9 cellular contexts compared by ENCODE assay signal in the genomic region with DNA sequence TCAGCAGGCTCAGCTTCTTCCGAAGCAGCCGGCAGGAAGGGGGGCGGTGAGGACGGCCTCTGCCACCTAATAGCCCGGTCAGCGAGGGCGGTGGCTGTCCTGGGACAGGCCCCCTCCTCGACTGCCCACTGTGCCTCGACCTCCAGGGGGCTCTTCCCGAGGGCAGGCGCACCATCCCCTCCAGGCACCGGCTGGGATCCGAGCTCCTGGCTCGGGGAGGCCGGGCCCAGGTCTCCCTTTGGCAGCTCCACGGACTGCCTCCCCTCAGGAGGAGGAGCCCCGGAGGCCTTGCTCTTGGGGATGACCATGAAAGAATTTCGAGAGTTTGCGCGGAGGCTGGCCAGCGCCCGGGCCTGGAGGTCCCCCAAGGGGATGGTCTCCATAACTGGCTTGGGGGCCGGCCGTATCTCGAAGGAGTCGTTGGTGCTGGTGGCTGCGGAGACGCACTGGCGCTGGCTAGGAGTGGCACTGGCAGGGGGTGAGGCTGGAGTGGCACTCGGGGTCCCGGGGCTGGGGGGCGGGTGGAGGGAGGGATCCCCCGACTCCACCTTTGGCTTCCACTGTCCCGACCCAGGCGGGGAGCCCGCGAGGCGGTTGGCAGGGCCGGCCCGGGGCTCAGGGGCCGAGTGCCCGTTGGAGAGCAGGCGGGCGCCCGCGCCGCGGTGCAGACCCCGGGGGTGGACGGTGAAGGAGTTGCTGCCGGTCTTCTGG. TPM values are rescaled to one million over a fixed set of nuclear protein-coding genes. Genes with fewer than 3 reads are reported as not detected.
DNase-seq lines count a peak whose midpoint lies in the region; ATAC-seq, FAIRE-seq and TF ChIP-seq lines count a peak whose summit lies in the region.
"Had no signal": no experiment of that assay in that cellular context is flagged by ENCODE, and none has a peak within 500 bp of the region (broad histone marks: within the 10 kb centered on the region; RNA-seq: fewer than 3 reads in every experiment).

No MANE protein-coding gene starts in this region.

- in situ Hi-C loops in K562 (cut with MboI): no loop called here

- H2AFZ ChIP-seq in K562 (ENCODE audit: low read depth, low read length): no peak overlapping the region

- DNase-seq in stimulated activated naive CD8-positive, alpha-beta T cell treated with anti-CD3 and anti-CD28 coated beads, Interleukin-15, Interleukin-2, amounts not matched to agents 100 U/mL and 50 U/mL, for 24 hours: no peak
- peak in 1 of 4 experiments; percentile 7 for DNase-seq in K562 (ENCODE audit: extremely low read depth in 1 of 4, low spot score in 3 of 4)
- no peak for DNase-seq in lung (ENCODE audit: low spot score)
- no peak for DNase-seq in aorta
- no peak for DNase-seq in SIG-M5 treated with dmso at 0.1 percent for 504 hours (lab: John Stamatoyannopoulos, UW; ENCODE audit: unreplicated experiment)
- no peak for DNase-seq in GOT3 (lab: John Stamatoyannopoulos, UW)

- H3K4me3 Mint-ChIP-seq in stimulated activated naive CD8-positive, alpha-beta T cell treated with anti-CD3 and anti-CD28 coated beads, Interleukin-15, Interleukin-2, amounts not matched to agents 100 ng/mL and 50 ng/mL, for 24 hours: peak overlapping the region; percentile 74

- H3K27ac Mint-ChIP-seq in stimulated activated naive CD8-positive, alpha-beta T cell treated with anti-CD3 and anti-CD28 coated beads, Interleukin-15, Interleukin-2, amounts not matched to agents 100 ng/mL and 50 ng/mL, for 24 hours: peak overlapping the region; percentile 61

- peaks cover 5% of the 10 kb centered on the region for H4K20me1 ChIP-seq in K562 (replicated peaks; ENCODE audit: control insufficient read depth, insufficient read depth, low read length)

- TF ChIP-seq RAD21 in K562 (CRISPR knock-in tag; conservative IDR thresholded peaks at IDR 0.05 in 1 of 2, IDR thresholded peaks at IDR 0.05 in 1 of 2): no peak

- H3K4me3 ChIP-seq in K562: peak overlapping the region; percentile 37
- peak overlapping the region; percentile 25 for H3K4me3 ChIP-seq in lung
- peak overlapping the region; percentile 8 to 69 for H3K4me3 ChIP-seq in aorta (ENCODE audit: low read length in 2 of 2)

- TF ChIP-seq CTCF in K562 (IDR thresholded peaks at IDR 0.05 in 2 of 3, conservative IDR thresholded peaks at IDR 0.05 in 1 of 3; ENCODE audit: insufficient read depth in 2 of 3, low read depth in 1 of 3, low read length in 3 of 3) (no peak), lung (IDR thresholded peaks at IDR 0.05; ENCODE audit: control extremely low read depth, extremely low read depth) (no peak)

- no peaks in the 10 kb centered on the region for H3K9me3 ChIP-seq in K562 (replicated peaks; ENCODE audit: control insufficient read depth, insufficient read depth, low read depth, low read length)
- H3K9me3 ChIP-seq in lung (ENCODE audit: control insufficient read depth in 2 of 2, insufficient read depth in 1 of 2, low read length in 1 of 2): no peaks in the 10 kb centered on the region
- H3K9me3 ChIP-seq in aorta (ENCODE audit: control insufficient read depth, low read length): no peaks in the 10 kb centered on the region
- H3K9me3 ChIP-seq: neutrophil had no signal

- FAIRE-seq in K562 (lab: Jason Lieb, UNC): no peak

- ATAC-seq in stimulated activated naive CD8-positive, alpha-beta T cell treated with anti-CD3 and anti-CD28 coated beads, Interleukin-15, Interleukin-2, amounts not matched to agents 100 U/mL and 50 U/mL, for 24 hours: no peak
- no peak for ATAC-seq in K562
- ATAC-seq in lung (ENCODE audit: insufficient read depth, low FRiP score): no peak
- ATAC-seq in aorta (ENCODE audit: low FRiP score): no peak
- no peak for ATAC-seq in GM19395 (IDR thresholded peaks at IDR 0.05; ENCODE audit: unreplicated experiment)

- TF ChIP-seq EP300 in K562 (IDR thresholded peaks at IDR 0.05; ENCODE audit: low read length): no peak

- H3K27me3 ChIP-seq in K562 (ENCODE audit: control insufficient read depth in 2 of 2, insufficient read depth in 2 of 2, low read length in 2 of 2): no peaks in the 10 kb centered on the region
- H3K27me3 ChIP-seq in lung (ENCODE audit: control insufficient read depth, insufficient read depth): no peaks in the 10 kb centered on the region
- no peaks in the 10 kb centered on the region for H3K27me3 ChIP-seq in aorta (ENCODE audit: control insufficient read depth in 1 of 2, insufficient read depth in 2 of 2, low read length in 1 of 2)

- no peaks in the 10 kb centered on the region for H3K27me3 Mint-ChIP-seq in stimulated activated naive CD8-positive, alpha-beta T cell treated with anti-CD3 and anti-CD28 coated beads, Interleukin-15, Interleukin-2, amounts not matched to agents 100 ng/mL and 50 ng/mL, for 24 hours

- H3K9me1 ChIP-seq in K562 (ENCODE audit: control insufficient read depth, insufficient read depth, low read length): peaks cover 3% of the 10 kb centered on the region

- peak overlapping the region; percentile 44 for H3K4me2 ChIP-seq in K562 (ENCODE audit: insufficient read depth, low read length)

- CTCF ChIA-PET in K562 (lab: Yijun Ruan, JAX; ENCODE audit: low intra/inter-chr PET ratio): no interaction called here

- H3K27ac ChIP-seq in K562 (ENCODE audit: extremely low read depth, low read depth, low read length) (no peak overlapping the region; the same call in 2 of the 3 replicates), lung (ENCODE audit: low read depth in 1 of 2, low read length in 1 of 2) (peak overlapping the region; percentile 21 to 89), aorta (ENCODE audit: low read depth in 1 of 2, low read length in 2 of 2) (no peak overlapping the region)

- no peaks in the 10 kb centered on the region for H3K36me3 Mint-ChIP-seq in stimulated activated naive CD8-positive, alpha-beta T cell treated with anti-CD3 and anti-CD28 coated beads, Interleukin-15, Interleukin-2, amounts not matched to agents 100 ng/mL and 50 ng/mL, for 24 hours (ENCODE audit: low read depth)

- POLR2A ChIA-PET in K562 (lab: Yijun Ruan, JAX): interaction anchor here (0.6 to 3.2 kb wide), 4 partner anchors 10 to 49 kb away, joined by 3 to 26 read pairs (median 4); a partner anchor contains a TSS

- peak overlapping the region in 1 of 2 experiments; percentile 89; a peak in 3 of 4 replicates for H3K9ac ChIP-seq in K562 (ENCODE audit: insufficient read depth in 1 of 2, low read depth in 2 of 2, low read length in 2 of 2)

- H3K79me2 ChIP-seq in K562 (ENCODE audit: control insufficient read depth, insufficient read depth, low read length): peaks cover 72% of the 10 kb centered on the region

- no peaks in the 10 kb centered on the region for H3K9me3 Mint-ChIP-seq in stimulated activated naive CD8-positive, alpha-beta T cell treated with anti-CD3 and anti-CD28 coated beads, Interleukin-15, Interleukin-2, amounts not matched to agents 100 ng/mL and 50 ng/mL, for 24 hours

- TSS peak; percentile 10 for BruUV-seq in K562 (replicated peaks; lab: Mats Ljungman, UMichigan)

- H3K4me1 Mint-ChIP-seq in stimulated activated naive CD8-positive, alpha-beta T cell treated with anti-CD3 and anti-CD28 coated beads, Interleukin-15, Interleukin-2, amounts not matched to agents 100 ng/mL and 50 ng/mL, for 24 hours (ENCODE audit: low read depth): peaks cover 32% of the 10 kb centered on the region

- intact Hi-C loops in K562 (cut with micrococcal nuclease): loop anchor here (2.0 kb wide), 1 partner anchor 19 kb away; no protein-coding TSS in a partner anchor
- intact Hi-C loops in aorta (cut with DNase I): no loop called here

- H3K4me1 ChIP-seq in K562 (replicated peaks in 1 of 2; ENCODE audit: control insufficient read depth in 2 of 2, insufficient read depth in 2 of 2, low read length in 2 of 2) (peaks cover 30 to 86% of the 10 kb centered on the region in 2 experiments), lung (ENCODE audit: control insufficient read depth in 2 of 2, insufficient read depth in 2 of 2, low read length in 2 of 2) (peaks cover 6 to 30% of the 10 kb centered on the region in 2 donors), aorta (ENCODE audit: control insufficient read depth in 1 of 2, insufficient read depth in 2 of 2, low read length in 2 of 2) (peaks cover 1 to 3% of the 10 kb centered on the region in 2 donors)

- H3K36me3 ChIP-seq in K562 (ENCODE audit: control insufficient read depth, insufficient read depth, low read length): peaks cover 16% of the 10 kb centered on the region; the same call in 2 of the 3 replicates
- H3K36me3 ChIP-seq in lung (ENCODE audit: control insufficient read depth in 2 of 2, insufficient read depth in 2 of 2, low read length in 2 of 2): no peaks in the 10 kb centered on the region
- H3K36me3 ChIP-seq in aorta (ENCODE audit: control insufficient read depth in 1 of 2, insufficient read depth in 2 of 2, low read length in 1 of 2): no peaks in the 10 kb centered on the region
- H3K36me3 ChIP-seq: neutrophil had no signal

- TF ChIP-seq POLR2A in K562 (conservative IDR thresholded peaks at IDR 0.05): no peak

- WGBS in K562 (ENCODE audit: insufficient coverage, low coverage, missing lambda C conversion rate): 31% methylated on average over 33 of the region's 51 CpGs
- WGBS in lung, 2 donors: 16 to 30% methylated on average over 44 to 51 of the region's 51 CpGs
- WGBS in aorta, 2 donors: 5 to 6% methylated on average over 38 to 51 of the region's 51 CpGs

RNA-seq across cellular contexts. Expression of a gene that starts 1.0 kb away (rescaled TPM):
- total RNA-seq in K562 (2011; cell fraction: chromatin; rRNA removed; ENCODE audit: low replicate concordance): 9.5 and 37.4 TPM in 2 replicates
- 29.0 and 30.9 TPM in 2 replicates for total RNA-seq in K562 (2011; cell fraction: nucleolus; rRNA removed)
- total RNA-seq in K562 (2011; cell fraction: nucleoplasm; rRNA removed): 12.3 and 12.6 TPM in 2 replicates
- total RNA-seq in K562 (2014; rRNA removed) (20.0 and 23.5 TPM in 2 replicates), K562 (2014; rRNA removed; fragmentation: Illumina TruSeq; extraction: Trizol) (1.7 and 2.5 TPM in 2 replicates), K562 (2015; rRNA removed; fragmentation: Illumina TruSeq; extraction: Trizol) (24.2 and 28.2 TPM in 2 replicates), K562 (2021) (30.3 and 31.9 TPM in 2 replicates), lung (10 to 100 TPM in 1 of 2 donors, 1 to 10 TPM in 1; 8.9 to 30.6 TPM), aorta (1 to 10 TPM; 4.3 to 5.9 TPM)
- polyA plus RNA-seq in K562 (2011; rRNA removed) (3.2 and 4.2 TPM in 2 replicates), K562 (2014; fragmentation: Illumina TruSeq; extraction: Trizol) (4.4 and 12.5 TPM in 2 replicates), K562 (2014; fragmentation: Nextera tagmentation; extraction: Ambion mirVana) (under 1 TPM; 0.31 to 0.34 TPM), K562 (2014; rRNA removed) (11.8 and 14.4 TPM in 2 replicates), lung (10 to 100 TPM; 12.6 to 18.3 TPM), aorta (10 to 100 TPM in 1 of 2 donors, 1 to 10 TPM in 1; 5.5 to 10.8 TPM)
- polyA plus RNA-seq in K562 (2011; cell fraction: cytosol; rRNA removed): 5.2 and 13.0 TPM in 2 replicates
- polyA plus RNA-seq in K562 (2011; cell fraction: nucleus; rRNA removed): 25.2 and 33.9 TPM in 2 replicates
- 16.5 and 21.3 TPM in 2 replicates for polyA plus RNA-seq in K562 (2012)
- 2.3 and 2.9 TPM in 2 replicates for polyA minus RNA-seq in K562 (2011; rRNA and poly(A)+ RNA removed)
- 11.2 and 13.6 TPM in 2 replicates for polyA minus RNA-seq in K562 (2011; cell fraction: cytosol; rRNA and poly(A)+ RNA removed)
- polyA minus RNA-seq in K562 (2011; cell fraction: nucleus; rRNA and poly(A)+ RNA removed): 10.9 and 14.7 TPM in 2 replicates

RNA-seq across cellular contexts. Expression of a gene that starts 5.9 kb away (rescaled TPM):
- total RNA-seq in K562 (2011; cell fraction: chromatin; rRNA removed; ENCODE audit: low replicate concordance): 27.1 and 46.3 TPM in 2 replicates
- 44.2 and 58.9 TPM in 2 replicates for total RNA-seq in K562 (2011; cell fraction: nucleolus; rRNA removed)
- 51.0 and 55.5 TPM in 2 replicates for total RNA-seq in K562 (2011; cell fraction: nucleoplasm; rRNA removed)
- total RNA-seq in K562 (2014; rRNA removed) (37.6 and 56.5 TPM in 2 replicates), K562 (2014; rRNA removed; fragmentation: Illumina TruSeq; extraction: Trizol) (34.2 and 35.7 TPM in 2 replicates), K562 (2015; rRNA removed; fragmentation: Illumina TruSeq; extraction: Trizol) (37.4 and 38.2 TPM in 2 replicates), K562 (2021) (59.5 and 64.2 TPM in 2 replicates), lung (10 to 100 TPM; 26.0 to 35.8 TPM), aorta (10 to 100 TPM; 21.5 to 25.7 TPM)
- polyA plus RNA-seq in K562 (2011; rRNA removed) (40.5 and 45.9 TPM in 2 replicates), K562 (2014; fragmentation: Illumina TruSeq; extraction: Trizol) (38.7 and 46.8 TPM in 2 replicates), K562 (2014; fragmentation: Nextera tagmentation; extraction: Ambion mirVana) (10 to 100 TPM in 1 of 2 experiments, 1 to 10 TPM in 1; 8.8 to 13.6 TPM), K562 (2014; rRNA removed) (38.2 and 47.5 TPM in 2 replicates), lung (10 to 100 TPM; 31.8 to 39.3 TPM), aorta (10 to 100 TPM; 25.9 to 27.5 TPM)
- 47.5 and 60.9 TPM in 2 replicates for polyA plus RNA-seq in K562 (2011; cell fraction: cytosol; rRNA removed)
- 30.9 and 31.8 TPM in 2 replicates for polyA plus RNA-seq in K562 (2011; cell fraction: nucleus; rRNA removed)
- polyA plus RNA-seq in K562 (2012): 38.7 and 41.5 TPM in 2 replicates
- polyA minus RNA-seq in K562 (2011; rRNA and poly(A)+ RNA removed): 25.8 and 27.5 TPM in 2 replicates
- 20.5 and 26.1 TPM in 2 replicates for polyA minus RNA-seq in K562 (2011; cell fraction: cytosol; rRNA and poly(A)+ RNA removed)
- polyA minus RNA-seq in K562 (2011; cell fraction: nucleus; rRNA and poly(A)+ RNA removed): 11.0 and 18.3 TPM in 2 replicates

RNA-seq across cellular contexts. Expression of a gene that starts 5.9 kb away (rescaled TPM):
- total RNA-seq in K562 (2011; cell fraction: chromatin; rRNA removed; ENCODE audit: low replicate concordance): 31.8 and 95.9 TPM in 2 replicates
- 71.7 and 83.3 TPM in 2 replicates for total RNA-seq in K562 (2011; cell fraction: nucleolus; rRNA removed)
- total RNA-seq in K562 (2011; cell fraction: nucleoplasm; rRNA removed): 36.2 and 42.8 TPM in 2 replicates
- total RNA-seq in K562 (2014; rRNA removed) (15.7 and 30.2 TPM in 2 replicates), K562 (2014; rRNA removed; fragmentation: Illumina TruSeq; extraction: Trizol) (1.9 and 2.7 TPM in 2 replicates), K562 (2015; rRNA removed; fragmentation: Illumina TruSeq; extraction: Trizol) (11.0 and 11.3 TPM in 2 replicates), K562 (2021) (32.6 and 36.9 TPM in 2 replicates), lung (10 to 100 TPM in 1 of 2 donors, 1 to 10 TPM in 1; 4.5 to 22.0 TPM), aorta (10 to 100 TPM; 10.0 to 14.2 TPM)
- polyA plus RNA-seq in K562 (2011; rRNA removed) (5.6 and 11.5 TPM in 2 replicates), K562 (2014; fragmentation: Illumina TruSeq; extraction: Trizol) (6.9 and 17.5 TPM in 2 replicates), K562 (2014; fragmentation: Nextera tagmentation; extraction: Ambion mirVana) (under 1 TPM; 0.06 TPM), K562 (2014; rRNA removed) (30.4 and 35.0 TPM in 2 replicates), lung (10 to 100 TPM; 11.8 to 12.2 TPM), aorta (10 to 100 TPM in 1 of 2 donors, 1 to 10 TPM in 1; 3.0 to 20.4 TPM)
- 11.3 and 23.7 TPM in 2 replicates for polyA plus RNA-seq in K562 (2011; cell fraction: cytosol; rRNA removed)
- 96.9 and 166 TPM in 2 replicates for polyA plus RNA-seq in K562 (2011; cell fraction: nucleus; rRNA removed)
- polyA plus RNA-seq in K562 (2012): 19.8 and 29.6 TPM in 2 replicates
- polyA minus RNA-seq in K562 (2011; rRNA and poly(A)+ RNA removed): 1.0 and 2.7 TPM in 2 replicates
- 9.8 and 12.8 TPM in 2 replicates for polyA minus RNA-seq in K562 (2011; cell fraction: cytosol; rRNA and poly(A)+ RNA removed)
- 16.9 and 17.4 TPM in 2 replicates for polyA minus RNA-seq in K562 (2011; cell fraction: nucleus; rRNA and poly(A)+ RNA removed)

RNA-seq across cellular contexts. Expression of a gene that starts 11.1 kb away (rescaled TPM):
- 2.1 and 9.0 TPM in 2 replicates for total RNA-seq in K562 (2011; cell fraction: chromatin; rRNA removed; ENCODE audit: low replicate concordance)
- 24.7 and 27.9 TPM in 2 replicates for total RNA-seq in K562 (2011; cell fraction: nucleolus; rRNA removed)
- 12.1 and 13.6 TPM in 2 replicates for total RNA-seq in K562 (2011; cell fraction: nucleoplasm; rRNA removed)
- total RNA-seq in K562 (2014; rRNA removed): 130 and 153 TPM in 2 replicates
- 8.7 and 16.8 TPM in 2 replicates for total RNA-seq in K562 (2014; rRNA removed; fragmentation: Illumina TruSeq; extraction: Trizol)
- total RNA-seq in K562 (2015; rRNA removed; fragmentation: Illumina TruSeq; extraction: Trizol): 74.7 and 76.7 TPM in 2 replicates
- total RNA-seq in K562 (2021): 96.4 and 106 TPM in 2 replicates
- polyA plus RNA-seq in K562 (2011; rRNA removed): 40.5 and 43.4 TPM in 2 replicates
- 64.1 and 151 TPM in 2 replicates for polyA plus RNA-seq in K562 (2011; cell fraction: cytosol; rRNA removed)
- 31.5 and 49.3 TPM in 2 replicates for polyA plus RNA-seq in K562 (2011; cell fraction: nucleus; rRNA removed)
- polyA plus RNA-seq in K562 (2012): 94.8 and 97.7 TPM in 2 replicates
- polyA plus RNA-seq in K562 (2014; fragmentation: Illumina TruSeq; extraction: Trizol): 57.1 and 101 TPM in 2 replicates
- 10 to 100 TPM in 1 of 2 experiments, 1 to 10 TPM in 1; 1.9 to 11.8 TPM for polyA plus RNA-seq in K562 (2014; fragmentation: Nextera tagmentation; extraction: Ambion mirVana)
- polyA plus RNA-seq in K562 (2014; rRNA removed): 114 and 137 TPM in 2 replicates
- polyA minus RNA-seq in K562 (2011; rRNA and poly(A)+ RNA removed): 5.8 and 11.0 TPM in 2 replicates
- polyA minus RNA-seq in K562 (2011; cell fraction: cytosol; rRNA and poly(A)+ RNA removed): 18.9 and 27.1 TPM in 2 replicates
- 7.0 and 10.3 TPM in 2 replicates for polyA minus RNA-seq in K562 (2011; cell fraction: nucleus; rRNA and poly(A)+ RNA removed)
- 10 to 100 TPM; 40.8 to 87.0 TPM for total RNA-seq in lung
- 100 to 1,000 TPM; 114 to 144 TPM for polyA plus RNA-seq in lung
- 10 to 100 TPM; 30.5 to 37.4 TPM for total RNA-seq in aorta
- polyA plus RNA-seq in aorta: 10 to 100 TPM; 77.0 to 87.1 TPM

RNA-seq across cellular contexts. Expression of a gene that starts 11.2 kb away (rescaled TPM):
- total RNA-seq in K562 (2011; cell fraction: chromatin; rRNA removed; ENCODE audit: low replicate concordance): 116 and 279 TPM in 2 replicates
- total RNA-seq in K562 (2011; cell fraction: nucleolus; rRNA removed): 160 and 161 TPM in 2 replicates
- 110 and 125 TPM in 2 replicates for total RNA-seq in K562 (2011; cell fraction: nucleoplasm; rRNA removed)
- total RNA-seq in K562 (2014; rRNA removed) (19.8 and 23.4 TPM in 2 replicates), K562 (2014; rRNA removed; fragmentation: Illumina TruSeq; extraction: Trizol) (5.8 and 8.0 TPM in 2 replicates), K562 (2015; rRNA removed; fragmentation: Illumina TruSeq; extraction: Trizol) (16.4 and 17.5 TPM in 2 replicates), K562 (2021) (50.7 and 56.5 TPM in 2 replicates), lung (10 to 100 TPM; 31.9 to 60.9 TPM), aorta (10 to 100 TPM; 38.7 to 54.0 TPM)
- polyA plus RNA-seq in K562 (2011; rRNA removed) (17.7 and 22.1 TPM in 2 replicates), K562 (2014; fragmentation: Illumina TruSeq; extraction: Trizol) (10.1 and 19.3 TPM in 2 replicates), K562 (2014; fragmentation: Nextera tagmentation; extraction: Ambion mirVana) (under 1 TPM in 1 of 2 experiments, not detected in 1; 0.11 TPM), K562 (2014; rRNA removed) (41.6 and 46.1 TPM in 2 replicates), lung (10 to 100 TPM; 32.3 to 50.0 TPM), aorta (10 to 100 TPM; 13.3 to 84.5 TPM)
- 11.1 and 24.4 TPM in 2 replicates for polyA plus RNA-seq in K562 (2011; cell fraction: cytosol; rRNA removed)
- 195 and 268 TPM in 2 replicates for polyA plus RNA-seq in K562 (2011; cell fraction: nucleus; rRNA removed)
- polyA plus RNA-seq in K562 (2012): 30.8 and 42.2 TPM in 2 replicates
- polyA minus RNA-seq in K562 (2011; rRNA and poly(A)+ RNA removed): 10.4 and 13.3 TPM in 2 replicates
- 30.0 and 32.4 TPM in 2 replicates for polyA minus RNA-seq in K562 (2011; cell fraction: cytosol; rRNA and poly(A)+ RNA removed)
- 61.7 and 67.4 TPM in 2 replicates for polyA minus RNA-seq in K562 (2011; cell fraction: nucleus; rRNA and poly(A)+ RNA removed)

Comparison
In these comparisons a context has a peak if more than half of its experiments do, and no peak if none do; other contexts are left out.
1. H3K27ac ChIP-seq: peak in lung (2 of 2); none in K562 (single experiment) and aorta (0 of 2).
2. Peak in every context shown above with its lines, with median percentiles within 50 percentile points of each other: H3K4me3 ChIP-seq.